ENCODE assay signal across 8 cellular contexts in genomic region chr16:28291651-28292626, GRCh38. TPM values are rescaled to one million over a fixed set of nuclear protein-coding genes. Genes with fewer than 3 reads are reported as not detected.
A peak's percentile ranks its signal among the peaks of the same experiment; 100 is the strongest.
DNase-seq lines count a peak whose midpoint lies in the region; ATAC-seq lines count a peak whose summit lies in the region.

SBK1 (plus strand) TSS chr16:28292525; CDS start chr16:28317392, 24,867 bp downstream.

- peak within 1 kb of the TSS; percentile 98 for H3K4me2 ChIP-seq in BLaER1

- peaks cover 78% of the 10 kb centered on the region for H3K4me1 ChIP-seq in BLaER1
- no peaks in the 10 kb centered on the region for H3K4me1 ChIP-seq in endocrine pancreas (ENCODE audit: control insufficient read depth, insufficient read depth, low read length)

- peak within 1 kb of the TSS; percentile 84 for H3K4me3 Mint-ChIP-seq in activated CD8-positive, alpha-beta memory T cell treated with anti-CD3 and anti-CD28 coated beads, Interleukin-2, amount 10 ng/mL, durations not matched to agents 7 days and 5 days

- H3K9me3 Mint-ChIP-seq in activated CD8-positive, alpha-beta memory T cell treated with anti-CD3 and anti-CD28 coated beads, Interleukin-2, amount 10 ng/mL, durations not matched to agents 7 days and 5 days (ENCODE audit: low read depth), result no peaks in the 10 kb centered on the region

- H4K20me1 ChIP-seq in BLaER1, result peaks cover 33% of the 10 kb centered on the region

- H3K4me1 Mint-ChIP-seq in activated CD8-positive, alpha-beta memory T cell treated with anti-CD3 and anti-CD28 coated beads, Interleukin-2, amount 10 ng/mL, durations not matched to agents 7 days and 5 days, result peaks cover 52% of the 10 kb centered on the region

- H3K27me3 Mint-ChIP-seq in activated CD8-positive, alpha-beta memory T cell treated with anti-CD3 and anti-CD28 coated beads, Interleukin-2, amount 10 ng/mL, durations not matched to agents 7 days and 5 days, result peaks cover 14% of the 10 kb centered on the region

- H3K27me3 ChIP-seq in BLaER1 (no peaks in the 10 kb centered on the region), endocrine pancreas (ENCODE audit: control insufficient read depth, insufficient read depth, low read length) (no peaks in the 10 kb centered on the region)

- CTCF ChIA-PET in activated CD8-positive, alpha-beta memory T cell treated with anti-CD3 and anti-CD28 coated beads, Interleukin-2, amount 10 ng/mL, durations not matched to agents 7 days and 5 days (lab: Charles Lee), result interaction anchor here (1.2 to 5.2 kb wide), 8 partner anchors 9 to 30 kb away, joined by 3 to 33 read pairs (median 5); no protein-coding TSS in a partner anchor

- DNase-seq in HS-5 (ENCODE audit: low read depth), result peak; percentile 23
- peak; percentile 70 to 82 for DNase-seq in NOMO-1 (lab: John Stamatoyannopoulos, UW; ENCODE audit: unreplicated experiment in 2 of 2)
- peak; percentile 85 for DNase-seq in activated CD8-positive, alpha-beta memory T cell treated with anti-CD3 and anti-CD28 coated beads, Interleukin-2, amount 10 ng/mL, durations not matched to agents 7 days and 5 days
- peak; percentile 66 for DNase-seq in middle frontal gyrus (ENCODE audit: extremely low spot score, low spot score)
- DNase-seq in stimulated activated CD8-positive, alpha-beta memory T cell treated with anti-CD3 and anti-CD28 coated beads, Interleukin-2, amount 100 ng/mL, for 1 hour (ENCODE audit: low read depth in 2 of 2), result peak; percentile 62 to 74

- H3K36me3 Mint-ChIP-seq in activated CD8-positive, alpha-beta memory T cell treated with anti-CD3 and anti-CD28 coated beads, Interleukin-2, amount 10 ng/mL, durations not matched to agents 7 days and 5 days, result peaks cover 2% of the 10 kb centered on the region

- H3K27ac ChIP-seq in BLaER1, result peak within 1 kb of the TSS; percentile 97

- H3K9ac ChIP-seq in BLaER1 (peak within 1 kb of the TSS; percentile 99), endocrine pancreas (ENCODE audit: control insufficient read depth, insufficient read depth, low read length) (peak within 1 kb of the TSS; percentile 88)

- H3K27ac Mint-ChIP-seq in activated CD8-positive, alpha-beta memory T cell treated with anti-CD3 and anti-CD28 coated beads, Interleukin-2, amount 10 ng/mL, durations not matched to agents 7 days and 5 days, result peak within 1 kb of the TSS; percentile 84

- peaks cover 6% of the 10 kb centered on the region; the same call in 1 of the 2 replicates for H3K36me3 ChIP-seq in BLaER1
- H3K36me3 ChIP-seq in endocrine pancreas (ENCODE audit: control insufficient read depth, insufficient read depth, low read length), result no peaks in the 10 kb centered on the region

- peak; percentile 76 for ATAC-seq in GM19438 (IDR thresholded peaks at IDR 0.05; ENCODE audit: low read depth, unreplicated experiment)
- ATAC-seq in activated CD8-positive, alpha-beta memory T cell treated with anti-CD3 and anti-CD28 coated beads, Interleukin-2, amount 10 ng/mL, durations not matched to agents 7 days and 5 days, result peak; percentile 97

- no peaks in the 10 kb centered on the region for H3K9me3 ChIP-seq in BLaER1
- no peaks in the 10 kb centered on the region for H3K9me3 ChIP-seq in endocrine pancreas (ENCODE audit: control insufficient read depth, low read length)

- peak within 1 kb of the TSS; percentile 99 for H3K4me3 ChIP-seq in BLaER1
- H3K4me3 ChIP-seq in endocrine pancreas (ENCODE audit: control insufficient read depth, insufficient read depth, low read length), result peak within 1 kb of the TSS; percentile 50

RNA-seq across cellular contexts. Expression of gene SBK1, which starts in this region (rescaled TPM):
- 10 to 100 TPM in 1 of 2 experiments, 1 to 10 TPM in 1; 3.2 to 11.3 TPM for total RNA-seq in activated CD8-positive, alpha-beta memory T cell treated with anti-CD3 and anti-CD28 coated beads, Interleukin-2, amount 10 ng/mL, durations not matched to agents 7 days and 5 days

Comparison
In these comparisons a context has a peak if more than half of its experiments do, and no peak if none do; other contexts are left out.
1. Peak in every context shown above with its lines: DNase-seq, ATAC-seq, H3K4me3 ChIP-seq and H3K27ac ChIP-seq.
2. DNase-seq: peak in every context shown above with its lines; median percentile 85 in activated CD8-positive, alpha-beta memory T cell treated with anti-CD3 and anti-CD28 coated beads, Interleukin-2, amount 10 ng/mL, durations not matched to agents 7 days and 5 days; 76 in NOMO-1; 68 in stimulated activated CD8-positive, alpha-beta memory T cell treated with anti-CD3 and anti-CD28 coated beads, Interleukin-2, amount 100 ng/mL, for 1 hour; 66 in middle frontal gyrus; 23 in HS-5.